In the genomic region with DNA sequence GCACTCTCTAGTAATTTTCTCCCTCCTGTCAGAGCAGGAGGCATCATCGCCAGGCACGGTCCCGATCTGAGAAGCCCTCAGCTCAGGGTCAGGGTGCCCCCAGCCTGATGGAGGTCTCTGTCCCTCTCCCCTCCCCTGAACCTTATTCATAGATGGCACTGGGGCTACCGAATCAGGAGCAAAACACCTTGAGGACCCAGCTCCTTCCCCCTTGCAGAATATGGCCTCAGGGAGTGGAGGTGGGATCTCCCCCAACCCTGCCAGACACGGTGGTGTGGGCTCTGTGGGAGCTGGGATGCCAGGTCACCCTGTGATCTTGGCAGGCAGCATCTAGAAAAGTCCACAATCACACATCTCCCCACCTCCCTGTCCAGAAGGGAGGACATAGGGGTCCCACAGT, we compare ENCODE assay signal across 22 cellular contexts.
"Had no signal": no experiment of that assay in that cellular context is flagged by ENCODE, and none has a peak within 500 bp of the region (broad histone marks: within the 10 kb centered on the region; RNA-seq: fewer than 3 reads in every experiment).

No MANE protein-coding gene starts in this region.

- H3K27ac Mint-ChIP-seq: activated B cell treated with CpG ODN at 0.5 μM for 24 hours; activated CD4-positive, alpha-beta memory T cell treated with anti-CD3 and anti-CD28 coated beads, Interleukin-2, amount 10 ng/mL, durations not matched to agents 7 days and 5 days; activated CD8-positive, alpha-beta memory T cell treated with anti-CD3 and anti-CD28 coated beads, Interleukin-2, amount 10 ng/mL, durations not matched to agents 7 days and 5 days; dendritic cell treated with granulocyte-macrophage colony-stimulating factor and Interleukin-4, amounts not matched to agents 40 ng/mL and 50 ng/mL, for 4 days; immature natural killer cell; memory B cell; stimulated activated memory B cell treated with anti-CD40 and anti-IgM and Interleukin-4, amounts not matched to agents 10 μg/mL and 1 μg/mL and 100 μg/mL, for 72 hours had no signal

- H3K27me3 Mint-ChIP-seq: dendritic cell treated with granulocyte-macrophage colony-stimulating factor and Interleukin-4, amounts not matched to agents 40 ng/mL and 50 ng/mL, for 4 days had no signal

- H3K27me3 ChIP-seq: ascending aorta, breast epithelium, esophagus muscularis mucosa, sigmoid colon, tibial artery, uterus had no signal

- H3K36me3 ChIP-seq: ascending aorta, breast epithelium, esophagus muscularis mucosa, sigmoid colon, tibial artery, uterus had no signal

- DNase-seq: activated B cell treated with CpG ODN at 0.5 μM for 24 hours; activated CD4-positive, alpha-beta memory T cell treated with anti-CD3 and anti-CD28 coated beads, Interleukin-2, amount 10 ng/mL, durations not matched to agents 7 days and 5 days; activated CD4-positive, alpha-beta T cell treated with anti-CD3 and anti-CD28 coated beads for 4 hours; activated CD8-positive, alpha-beta memory T cell treated with anti-CD3 and anti-CD28 coated beads, Interleukin-2, amount 10 ng/mL, durations not matched to agents 7 days and 5 days; activated naive CD4-positive, alpha-beta T cell; cerebellar nuclear complex; effector memory CD4-positive, alpha-beta T cell; immature natural killer cell; mucosa of descending colon; naive B cell; sigmoid colon; stimulated activated CD4-positive, alpha-beta T cell treated with anti-CD3 and anti-CD28 coated beads, Interleukin-4, amount 100 ng/mL, for 4 hours; T-helper 1 cell; T-helper 9 cell; tibial artery; uterus had no signal

- H3K4me3 Mint-ChIP-seq: activated CD8-positive, alpha-beta memory T cell treated with anti-CD3 and anti-CD28 coated beads, Interleukin-2, amount 10 ng/mL, durations not matched to agents 7 days and 5 days; dendritic cell treated with granulocyte-macrophage colony-stimulating factor and Interleukin-4, amounts not matched to agents 40 ng/mL and 50 ng/mL, for 4 days; memory B cell; stimulated activated memory B cell treated with anti-CD40 and anti-IgM and Interleukin-4, amounts not matched to agents 10 μg/mL and 1 μg/mL and 100 μg/mL, for 72 hours had no signal

- ATAC-seq: activated CD8-positive, alpha-beta memory T cell treated with anti-CD3 and anti-CD28 coated beads, Interleukin-2, amount 10 ng/mL, durations not matched to agents 7 days and 5 days; mucosa of descending colon; stimulated activated memory B cell treated with anti-CD40 and anti-IgM and Interleukin-4, amounts not matched to agents 10 μg/mL and 1 μg/mL and 100 μg/mL, for 72 hours had no signal

- H3K9me3 Mint-ChIP-seq: activated B cell treated with CpG ODN at 0.5 μM for 24 hours; activated CD4-positive, alpha-beta memory T cell treated with anti-CD3 and anti-CD28 coated beads, Interleukin-2, amount 10 ng/mL, durations not matched to agents 7 days and 5 days; dendritic cell treated with granulocyte-macrophage colony-stimulating factor and Interleukin-4, amounts not matched to agents 40 ng/mL and 50 ng/mL, for 4 days; immature natural killer cell; memory B cell; naive B cell; stimulated activated memory B cell treated with anti-CD40 and anti-IgM and Interleukin-4, amounts not matched to agents 10 μg/mL and 1 μg/mL and 100 μg/mL, for 72 hours had no signal

- H3K36me3 Mint-ChIP-seq: activated CD8-positive, alpha-beta memory T cell treated with anti-CD3 and anti-CD28 coated beads, Interleukin-2, amount 10 ng/mL, durations not matched to agents 7 days and 5 days; immature natural killer cell; memory B cell; naive B cell; stimulated activated memory B cell treated with anti-CD40 and anti-IgM and Interleukin-4, amounts not matched to agents 10 μg/mL and 1 μg/mL and 100 μg/mL, for 72 hours had no signal

- H3K9me3 ChIP-seq: ascending aorta, breast epithelium, esophagus muscularis mucosa, mucosa of descending colon, sigmoid colon, tibial artery, uterus had no signal

- H3K27ac ChIP-seq: ascending aorta, breast epithelium, esophagus muscularis mucosa, sigmoid colon, tibial artery, uterus had no signal

- H3K4me3 ChIP-seq: ascending aorta, esophagus muscularis mucosa, mucosa of descending colon, sigmoid colon, tibial artery, uterus had no signal
